ENCODE assay signal across 20 cellular contexts in genomic region chr11:117934526-117935307, GRCh38. TPM values are rescaled to one million over a fixed set of nuclear protein-coding genes. Genes with fewer than 3 reads are reported as not detected.
A peak's percentile ranks its signal among the peaks of the same experiment; 100 is the strongest.
DNase-seq lines count a peak whose midpoint lies in the region; ATAC-seq and TF ChIP-seq lines count a peak whose summit lies in the region.
"Had no signal": no experiment of that assay in that cellular context is flagged by ENCODE, and none has a peak within 500 bp of the region (broad histone marks: within the 10 kb centered on the region; RNA-seq: fewer than 3 reads in every experiment).

No MANE protein-coding gene starts in this region.

- H3K4me3 Mint-ChIP-seq in activated CD8-positive, alpha-beta T cell treated with anti-CD3 and anti-CD28 coated beads for 36 hours, result no peak overlapping the region
- no peak overlapping the region for H3K4me3 Mint-ChIP-seq in activated CD8-positive, alpha-beta T cell treated with anti-CD3 and anti-CD28 coated beads, Interleukin-2, amount 10 ng/mL, durations not matched to agents 7 days and 5 days
- H3K4me3 Mint-ChIP-seq in activated T-cell treated with anti-CD3 and anti-CD28 coated beads, Interleukin-2, amount 50 U/mL, for 72 hours, result peak overlapping the region; percentile 29 to 41
- H3K4me3 Mint-ChIP-seq in stimulated activated naive CD8-positive, alpha-beta T cell treated with anti-CD3 and anti-CD28 coated beads, Interleukin-15, amount 100 ng/mL, for 72 hours, result peak overlapping the region; percentile 17 to 19
- H3K4me3 Mint-ChIP-seq: activated naive CD4-positive, alpha-beta T cell treated with anti-CD3 and anti-CD28 coated beads, Interleukin-2, amount 10 ng/mL, durations not matched to agents 7 days and 5 days had no signal

- no peaks in the 10 kb centered on the region for H3K36me3 Mint-ChIP-seq in activated CD8-positive, alpha-beta T cell treated with anti-CD3 and anti-CD28 coated beads for 36 hours (ENCODE audit: low read depth)
- H3K36me3 Mint-ChIP-seq in activated CD8-positive, alpha-beta T cell treated with anti-CD3 and anti-CD28 coated beads, Interleukin-2, amount 10 ng/mL, durations not matched to agents 7 days and 5 days (ENCODE audit: low read depth), result no peaks in the 10 kb centered on the region
- H3K36me3 Mint-ChIP-seq in activated T-cell treated with anti-CD3 and anti-CD28 coated beads, Interleukin-2, amount 50 U/mL, for 72 hours (ENCODE audit: insufficient read depth in 2 of 2), result no peaks in the 10 kb centered on the region
- H3K36me3 Mint-ChIP-seq: activated naive CD4-positive, alpha-beta T cell treated with anti-CD3 and anti-CD28 coated beads, Interleukin-2, amount 10 ng/mL, durations not matched to agents 7 days and 5 days had no signal

- intact Hi-C loops in activated CD8-positive, alpha-beta T cell treated with anti-CD3 and anti-CD28 coated beads for 36 hours (cut with micrococcal nuclease), result no loop called here

- no peak for TF ChIP-seq CTCF in activated CD8-positive, alpha-beta T cell treated with anti-CD3 and anti-CD28 coated beads for 36 hours (IDR thresholded peaks at IDR 0.05)

- H3K27ac Mint-ChIP-seq in activated CD8-positive, alpha-beta T cell treated with anti-CD3 and anti-CD28 coated beads for 36 hours, result peak overlapping the region; percentile 39
- no peak overlapping the region for H3K27ac Mint-ChIP-seq in activated CD8-positive, alpha-beta T cell treated with anti-CD3 and anti-CD28 coated beads, Interleukin-2, amount 10 ng/mL, durations not matched to agents 7 days and 5 days
- H3K27ac Mint-ChIP-seq in activated T-cell treated with anti-CD3 and anti-CD28 coated beads, Interleukin-2, amount 50 U/mL, for 72 hours, result peak overlapping the region; percentile 14
- H3K27ac Mint-ChIP-seq in stimulated activated naive CD8-positive, alpha-beta T cell treated with anti-CD3 and anti-CD28 coated beads, Interleukin-15, amount 100 ng/mL, for 72 hours, result peak overlapping the region in 1 of 2 donors; percentile 23
- H3K27ac Mint-ChIP-seq: activated naive CD4-positive, alpha-beta T cell treated with anti-CD3 and anti-CD28 coated beads, Interleukin-2, amount 10 ng/mL, durations not matched to agents 7 days and 5 days had no signal

- CTCF ChIA-PET in activated CD8-positive, alpha-beta T cell treated with anti-CD3 and anti-CD28 coated beads for 36 hours (lab: Charles Lee), result interaction anchor here (0.6 to 13.1 kb wide), 8 partner anchors 10 to 127 kb away, joined by 3 to 172 read pairs (median 8); no protein-coding TSS in a partner anchor
- CTCF ChIA-PET in activated CD8-positive, alpha-beta T cell treated with anti-CD3 and anti-CD28 coated beads, Interleukin-2, amount 10 ng/mL, durations not matched to agents 7 days and 5 days (lab: Charles Lee), result interaction anchor here (1.1 to 11.6 kb wide), 6 partner anchors 12 to 127 kb away, joined by 3 to 172 read pairs (median 10); no protein-coding TSS in a partner anchor

- POLR2A ChIA-PET in activated CD8-positive, alpha-beta T cell treated with anti-CD3 and anti-CD28 coated beads for 36 hours (lab: Charles Lee), result interaction anchor here (1.0 to 1.1 kb wide), 3 partner anchors 15 to 68 kb away, joined by 3 read pairs; no protein-coding TSS in a partner anchor
- POLR2A ChIA-PET in activated CD8-positive, alpha-beta T cell treated with anti-CD3 and anti-CD28 coated beads, Interleukin-2, amount 10 ng/mL, durations not matched to agents 7 days and 5 days (lab: Charles Lee), result no interaction called here

- no peaks in the 10 kb centered on the region for H3K27me3 Mint-ChIP-seq in activated CD8-positive, alpha-beta T cell treated with anti-CD3 and anti-CD28 coated beads for 36 hours
- no peaks in the 10 kb centered on the region for H3K27me3 Mint-ChIP-seq in activated CD8-positive, alpha-beta T cell treated with anti-CD3 and anti-CD28 coated beads, Interleukin-2, amount 10 ng/mL, durations not matched to agents 7 days and 5 days (ENCODE audit: low read depth)
- no peaks in the 10 kb centered on the region for H3K27me3 Mint-ChIP-seq in activated T-cell treated with anti-CD3 and anti-CD28 coated beads, Interleukin-2, amount 50 U/mL, for 72 hours (ENCODE audit: low read depth)
- no peaks in the 10 kb centered on the region for H3K27me3 Mint-ChIP-seq in stimulated activated naive CD8-positive, alpha-beta T cell treated with anti-CD3 and anti-CD28 coated beads, Interleukin-15, amount 100 ng/mL, for 72 hours

- H3K9me3 Mint-ChIP-seq in activated CD8-positive, alpha-beta T cell treated with anti-CD3 and anti-CD28 coated beads for 36 hours, result no peaks in the 10 kb centered on the region
- H3K9me3 Mint-ChIP-seq in activated CD8-positive, alpha-beta T cell treated with anti-CD3 and anti-CD28 coated beads, Interleukin-2, amount 10 ng/mL, durations not matched to agents 7 days and 5 days (ENCODE audit: insufficient read depth), result no peaks in the 10 kb centered on the region
- H3K9me3 Mint-ChIP-seq in activated T-cell treated with anti-CD3 and anti-CD28 coated beads, Interleukin-2, amount 50 U/mL, for 72 hours, result no peaks in the 10 kb centered on the region
- H3K9me3 Mint-ChIP-seq in stimulated activated naive CD8-positive, alpha-beta T cell treated with anti-CD3 and anti-CD28 coated beads, Interleukin-15, amount 100 ng/mL, for 72 hours, result no peaks in the 10 kb centered on the region
- H3K9me3 Mint-ChIP-seq: activated naive CD4-positive, alpha-beta T cell treated with anti-CD3 and anti-CD28 coated beads, Interleukin-2, amount 10 ng/mL, durations not matched to agents 7 days and 5 days had no signal

- peak; percentile 48 for DNase-seq in activated CD8-positive, alpha-beta T cell treated with anti-CD3 and anti-CD28 coated beads for 36 hours
- no peak for DNase-seq in activated CD8-positive, alpha-beta T cell treated with anti-CD3 and anti-CD28 coated beads, Interleukin-2, amount 10 ng/mL, durations not matched to agents 7 days and 5 days
- DNase-seq in activated T-cell treated with anti-CD3 and anti-CD28 coated beads, Interleukin-2, amount 50 U/mL, for 72 hours, result peak in 1 of 2 donors; percentile 57
- DNase-seq in mesenteric fat pad (ENCODE audit: low spot score) (peak; percentile 55), NCI-H2227 (lab: John Stamatoyannopoulos, UW; ENCODE audit: unreplicated experiment) (no peak), superior temporal gyrus (ENCODE audit: extremely low spot score) (no peak), C1 segment of cervical spinal cord (lab: John Stamatoyannopoulos, UW) (no peak)
- DNase-seq in stimulated activated naive CD8-positive, alpha-beta T cell treated with anti-CD3 and anti-CD28 coated beads, Interleukin-15, amount 100 ng/mL, for 72 hours, result peak in 1 of 2 donors; percentile 21
- DNase-seq: activated CD4-positive, CD25-positive, alpha-beta regulatory T cell; activated naive CD4-positive, alpha-beta T cell treated with anti-CD3 and anti-CD28 coated beads, Interleukin-2, amount 10 ng/mL, durations not matched to agents 7 days and 5 days; cerebellar nuclear complex; HCEC 1CT; NCI-H1436; NCI-H69; stimulated activated CD4-positive, alpha-beta T cell treated with anti-CD3 and anti-CD28 coated beads, Interleukin-1b, Interleukin-23, amount 100 ng/mL, for 48 hours had no signal

- peaks cover 66% of the 10 kb centered on the region for H3K4me1 Mint-ChIP-seq in activated CD8-positive, alpha-beta T cell treated with anti-CD3 and anti-CD28 coated beads for 36 hours (ENCODE audit: low read depth)
- peaks cover 70% of the 10 kb centered on the region for H3K4me1 Mint-ChIP-seq in activated CD8-positive, alpha-beta T cell treated with anti-CD3 and anti-CD28 coated beads, Interleukin-2, amount 10 ng/mL, durations not matched to agents 7 days and 5 days (ENCODE audit: low read depth)
- peaks cover 76% of the 10 kb centered on the region for H3K4me1 Mint-ChIP-seq in activated T-cell treated with anti-CD3 and anti-CD28 coated beads, Interleukin-2, amount 50 U/mL, for 72 hours (ENCODE audit: low read depth)
- H3K4me1 Mint-ChIP-seq in stimulated activated naive CD8-positive, alpha-beta T cell treated with anti-CD3 and anti-CD28 coated beads, Interleukin-15, amount 100 ng/mL, for 72 hours, result peaks cover 66% of the 10 kb centered on the region

- ATAC-seq in activated CD8-positive, alpha-beta T cell treated with anti-CD3 and anti-CD28 coated beads for 36 hours, result no peak
- ATAC-seq in activated CD8-positive, alpha-beta T cell treated with anti-CD3 and anti-CD28 coated beads, Interleukin-2, amount 10 ng/mL, durations not matched to agents 7 days and 5 days, result no peak
- peak; percentile 47 to 57 for ATAC-seq in activated T-cell treated with anti-CD3 and anti-CD28 coated beads, Interleukin-2, amount 50 U/mL, for 72 hours (replicated peaks in 1 of 2)
- no peak for ATAC-seq in stimulated activated naive CD8-positive, alpha-beta T cell treated with anti-CD3 and anti-CD28 coated beads, Interleukin-15, amount 100 ng/mL, for 72 hours

RNA-seq across cellular contexts. Expression of gene TMPRSS13, which starts 5.5 kb away (rescaled TPM):
- total RNA-seq in activated CD8-positive, alpha-beta T cell treated with anti-CD3 and anti-CD28 coated beads for 36 hours, result 1 to 10 TPM; 3.5 to 4.7 TPM
- total RNA-seq in activated CD8-positive, alpha-beta T cell treated with anti-CD3 and anti-CD28 coated beads, Interleukin-2, amount 10 ng/mL, durations not matched to agents 7 days and 5 days, result 1 to 10 TPM; 1.8 to 2.5 TPM
- 1 to 10 TPM; 3.0 to 3.2 TPM for total RNA-seq in activated T-cell treated with anti-CD3 and anti-CD28 coated beads, Interleukin-2, amount 50 U/mL, for 72 hours
- 0.39 TPM for total RNA-seq in mesenteric fat pad
- total RNA-seq: A172, G401, M059J, osteocyte, SJSA1 had no signal

RNA-seq across cellular contexts. Expression of gene IL10RA, which starts 51.5 kb away (rescaled TPM):
- 10 to 100 TPM; 73.3 to 80.9 TPM for total RNA-seq in activated CD8-positive, alpha-beta T cell treated with anti-CD3 and anti-CD28 coated beads for 36 hours
- total RNA-seq in activated CD8-positive, alpha-beta T cell treated with anti-CD3 and anti-CD28 coated beads, Interleukin-2, amount 10 ng/mL, durations not matched to agents 7 days and 5 days, result 100 to 1,000 TPM; 202 to 210 TPM
- 100 to 1,000 TPM in 1 of 2 donors, 10 to 100 TPM in 1; 79.6 to 123 TPM for total RNA-seq in activated T-cell treated with anti-CD3 and anti-CD28 coated beads, Interleukin-2, amount 50 U/mL, for 72 hours
- total RNA-seq in mesenteric fat pad, result 32.1 TPM
- total RNA-seq: A172, G401, osteocyte, SJSA1 had no signal

RNA-seq across cellular contexts. Expression of gene FXYD6, which starts 58.3 kb away (rescaled TPM):
- not detected for total RNA-seq in activated CD8-positive, alpha-beta T cell treated with anti-CD3 and anti-CD28 coated beads for 36 hours
- under 1 TPM in 1 of 2 experiments, not detected in 1; 0.24 TPM for total RNA-seq in activated CD8-positive, alpha-beta T cell treated with anti-CD3 and anti-CD28 coated beads, Interleukin-2, amount 10 ng/mL, durations not matched to agents 7 days and 5 days
- total RNA-seq in activated T-cell treated with anti-CD3 and anti-CD28 coated beads, Interleukin-2, amount 50 U/mL, for 72 hours, result under 1 TPM; 0.17 to 0.25 TPM
- total RNA-seq in mesenteric fat pad, result 21.5 TPM
- total RNA-seq: G401 had no signal

Comparison
In these comparisons a context has a peak if more than half of its experiments do, and no peak if none do; other contexts are left out.
1. DNase-seq: peak in activated CD8-positive, alpha-beta T cell treated with anti-CD3 and anti-CD28 coated beads for 36 hours (single experiment) and mesenteric fat pad (single experiment); none in activated CD8-positive, alpha-beta T cell treated with anti-CD3 and anti-CD28 coated beads, Interleukin-2, amount 10 ng/mL, durations not matched to agents 7 days and 5 days (single experiment), NCI-H2227 (single experiment), superior temporal gyrus (single experiment) and C1 segment of cervical spinal cord (0 of 14).
2. ATAC-seq: peak in activated T-cell treated with anti-CD3 and anti-CD28 coated beads, Interleukin-2, amount 50 U/mL, for 72 hours (2 of 2); none in activated CD8-positive, alpha-beta T cell treated with anti-CD3 and anti-CD28 coated beads for 36 hours (single experiment), activated CD8-positive, alpha-beta T cell treated with anti-CD3 and anti-CD28 coated beads, Interleukin-2, amount 10 ng/mL, durations not matched to agents 7 days and 5 days (single experiment) and stimulated activated naive CD8-positive, alpha-beta T cell treated with anti-CD3 and anti-CD28 coated beads, Interleukin-15, amount 100 ng/mL, for 72 hours (single experiment).
3. H3K4me3 Mint-ChIP-seq: peak in activated T-cell treated with anti-CD3 and anti-CD28 coated beads, Interleukin-2, amount 50 U/mL, for 72 hours (2 of 2) and stimulated activated naive CD8-positive, alpha-beta T cell treated with anti-CD3 and anti-CD28 coated beads, Interleukin-15, amount 100 ng/mL, for 72 hours (2 of 2); none in activated CD8-positive, alpha-beta T cell treated with anti-CD3 and anti-CD28 coated beads for 36 hours (single experiment) and activated CD8-positive, alpha-beta T cell treated with anti-CD3 and anti-CD28 coated beads, Interleukin-2, amount 10 ng/mL, durations not matched to agents 7 days and 5 days (single experiment).
4. RNA of gene FXYD6, which starts 58.3 kb away (total RNA-seq): 21.5 TPM in mesenteric fat pad (single experiment); 0.17 to 0.25 TPM in activated T-cell treated with anti-CD3 and anti-CD28 coated beads, Interleukin-2, amount 50 U/mL, for 72 hours, 0.24 TPM in activated CD8-positive, alpha-beta T cell treated with anti-CD3 and anti-CD28 coated beads, Interleukin-2, amount 10 ng/mL, durations not matched to agents 7 days and 5 days and not detected in activated CD8-positive, alpha-beta T cell treated with anti-CD3 and anti-CD28 coated beads for 36 hours; every median in the first group is over 10 times any median in the second.